ENCODE assay signal across 17 cellular contexts in the genomic region with DNA sequence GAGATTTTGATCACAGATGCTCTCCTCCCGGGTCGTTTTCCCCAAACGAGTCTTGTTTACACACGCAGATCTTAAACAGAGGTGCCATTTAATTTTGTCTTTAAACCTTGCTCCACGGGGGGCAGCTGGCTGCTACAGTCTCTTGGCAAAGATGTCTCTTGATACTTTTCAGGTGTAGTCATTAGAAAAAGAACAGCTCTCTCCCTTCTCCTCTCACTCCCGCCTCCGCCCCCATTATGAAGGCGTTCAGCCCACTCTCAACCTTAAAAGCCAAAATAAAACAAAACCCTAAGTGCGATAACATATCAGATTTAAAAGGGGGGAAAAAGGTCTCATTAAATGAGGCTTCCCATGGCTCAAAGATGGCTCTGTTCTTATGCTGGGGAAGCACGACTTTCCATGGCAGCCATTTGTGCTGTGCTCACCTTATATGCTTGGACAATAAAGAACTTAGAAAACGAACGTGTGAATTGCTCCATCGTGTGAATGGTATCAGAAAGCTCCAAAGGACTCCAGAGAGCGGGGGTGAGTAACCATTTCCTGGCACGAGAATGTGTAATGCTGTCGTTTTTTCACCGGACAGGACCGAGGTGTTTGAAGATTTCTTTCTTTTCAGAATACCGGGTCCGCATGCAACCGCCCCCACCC. TPM values are rescaled to one million over a fixed set of nuclear protein-coding genes. Genes with fewer than 3 reads are reported as not detected.
DNase-seq lines count a peak whose midpoint lies in the region; FAIRE-seq and TF ChIP-seq lines count a peak whose summit lies in the region.
"Had no signal": no experiment of that assay in that cellular context is flagged by ENCODE, and none has a peak within 500 bp of the region (broad histone marks: within the 10 kb centered on the region; RNA-seq: fewer than 3 reads in every experiment).

No MANE protein-coding gene starts in this region.

- POLR2A ChIA-PET in endothelial cell of umbilical vein (lab: Charles Lee) = interaction anchor here (1.1 kb wide), 1 partner anchor 109 kb away, joined by 3 read pairs; no protein-coding TSS in a partner anchor

- H3K9me3 ChIP-seq in endothelial cell of umbilical vein (replicated peaks; ENCODE audit: control insufficient read depth, insufficient read depth, low read length) = no peaks in the 10 kb centered on the region
- H3K9me3 ChIP-seq: BLaER1 treated with 17β-estradiol and CSF1 and Interleukin-3, amounts not matched to agents 10 nM and 100 nM; transverse colon had no signal

- no peaks in the 10 kb centered on the region for H3K4me1 ChIP-seq in endothelial cell of umbilical vein (ENCODE audit: control insufficient read depth, extremely low read depth, insufficient read depth, low read length)
- H3K4me1 ChIP-seq: transverse colon had no signal

- CTCF ChIA-PET in endothelial cell of umbilical vein (lab: Charles Lee) = interaction anchor here (0.6 to 1.2 kb wide), 4 partner anchors 41 to 258 kb away, joined by 3 to 4 read pairs (median 4); a partner anchor contains a TSS

- H3K4me2 ChIP-seq in endothelial cell of umbilical vein (ENCODE audit: insufficient read depth, low read length) = no peak overlapping the region
- H3K4me2 ChIP-seq: BLaER1 treated with 17β-estradiol and CSF1 and Interleukin-3, amounts not matched to agents 10 nM and 100 nM had no signal

- H2AFZ ChIP-seq in endothelial cell of umbilical vein (ENCODE audit: low read depth, low read length) = peak overlapping the region; percentile 28

- TF ChIP-seq POLR2A in endothelial cell of umbilical vein (IDR thresholded peaks at IDR 0.05; ENCODE audit: low read depth, low read length) = no peak

- TF ChIP-seq CTCF in endothelial cell of umbilical vein (IDR thresholded peaks at IDR 0.05; ENCODE audit: extremely low read depth in 1 of 2, insufficient read depth in 1 of 2, low read depth in 1 of 2, low read length in 2 of 2) = no peak

- no peaks in the 10 kb centered on the region for H3K27me3 ChIP-seq in endothelial cell of umbilical vein (ENCODE audit: control insufficient read depth in 2 of 2, insufficient read depth in 2 of 2, low read length in 2 of 2)
- H3K27me3 ChIP-seq: BLaER1 treated with 17β-estradiol and CSF1 and Interleukin-3, amounts not matched to agents 10 nM and 100 nM; transverse colon had no signal

- intact Hi-C loops in endothelial cell of umbilical vein (cut with micrococcal nuclease) = no loop called here

- H3K36me3 ChIP-seq in endothelial cell of umbilical vein (ENCODE audit: control insufficient read depth in 2 of 2, extremely low read depth in 1 of 2, insufficient read depth in 2 of 2, low read length in 2 of 2) = peaks cover 0 to 2% of the 10 kb centered on the region in 2 experiments
- H3K36me3 ChIP-seq: BLaER1 treated with 17β-estradiol and CSF1 and Interleukin-3, amounts not matched to agents 10 nM and 100 nM; transverse colon had no signal

- dilution Hi-C loops in endothelial cell of umbilical vein (cut with MboI; ENCODE audit: extremely low pct_ligation_motif_present, low sequenced_read_pairs) = no loop called here

- H3K9me1 ChIP-seq in endothelial cell of umbilical vein (replicated peaks; ENCODE audit: control insufficient read depth, extremely low read depth, insufficient read depth, low read length) = no peaks in the 10 kb centered on the region

- H3K27ac ChIP-seq in angular gyrus (ENCODE audit: low read depth, low read length) (peak overlapping the region; percentile 91), endothelial cell of umbilical vein (ENCODE audit: insufficient read depth, low read depth, low read length) (no peak overlapping the region), substantia nigra (ENCODE audit: low read depth, low read length, poor library complexity, severe bottlenecking) (peak overlapping the region; percentile 97)
- H3K27ac ChIP-seq: BLaER1 treated with 17β-estradiol and CSF1 and Interleukin-3, amounts not matched to agents 10 nM and 100 nM; transverse colon had no signal

- BruUV-seq in endothelial cell of umbilical vein (replicated peaks; lab: Mats Ljungman, UMichigan) = TSS peak; percentile 26

- FAIRE-seq in endothelial cell of umbilical vein (lab: Jason Lieb, UNC) = peak; percentile 73

- DNase-seq in NCI-H1417 (lab: John Stamatoyannopoulos, UW) (peak in 2 of 3 experiments; percentile 45 to 53), NCI-H1417 treated with DMSO at 0.1 percent for 48 hours (lab: John Stamatoyannopoulos, UW) (no peak), endothelial cell of umbilical vein (ENCODE audit: low read depth, low spot score) (peak; percentile 53), substantia nigra (lab: John Stamatoyannopoulos, UW) (peak in 2 of 49 donors; percentile 14 to 24), anterior cingulate cortex (lab: John Stamatoyannopoulos, UW) (no peak), NCI-H345 treated with DMSO at 0.1 percent for 48 hours (lab: John Stamatoyannopoulos, UW; ENCODE audit: unreplicated experiment) (no peak)
- no peak for DNase-seq in stimulated activated CD4-positive, alpha-beta T cell treated with anti-CD3 and anti-CD28 coated beads, Interleukin-2, amount 100 ng/mL, for 48 hours
- DNase-seq: activated CD8-positive, alpha-beta memory T cell treated with anti-CD3 and anti-CD28 coated beads, Interleukin-2, amount 10 ng/mL, durations not matched to agents 7 days and 5 days; activated effector memory CD4-positive, alpha-beta T cell treated with Interleukin-2 at 50 U/mL for 16 hours; amniotic stem cell; DMS 273 treated with DMSO at 0.1 percent for 48 hours; hippocampal formation; SIG-M5; T-helper 2 cell; transverse colon had no signal

- H3K4me3 ChIP-seq in endothelial cell of umbilical vein (replicated peaks in 1 of 3; ENCODE audit: insufficient read depth in 1 of 3, low read depth in 1 of 3, low read length in 3 of 3) = no peak overlapping the region
- H3K4me3 ChIP-seq: BLaER1 treated with 17β-estradiol and CSF1 and Interleukin-3, amounts not matched to agents 10 nM and 100 nM; transverse colon had no signal

- H3K79me2 ChIP-seq in endothelial cell of umbilical vein (ENCODE audit: control insufficient read depth, insufficient read depth, low read length) = no peaks in the 10 kb centered on the region

- no peaks in the 10 kb centered on the region for H4K20me1 ChIP-seq in endothelial cell of umbilical vein (replicated peaks; ENCODE audit: control insufficient read depth, extremely low read depth, insufficient read depth, low read length)
- H4K20me1 ChIP-seq: BLaER1 treated with 17β-estradiol and CSF1 and Interleukin-3, amounts not matched to agents 10 nM and 100 nM had no signal

- no peak overlapping the region for H3K9ac ChIP-seq in endothelial cell of umbilical vein (replicated peaks; ENCODE audit: extremely low read depth, insufficient read depth, low read length)
- H3K9ac ChIP-seq: BLaER1 treated with 17β-estradiol and CSF1 and Interleukin-3, amounts not matched to agents 10 nM and 100 nM had no signal

TF ChIP-seq in endothelial cell of umbilical vein, 7 proteins besides CTCF, POLR2A, EP300 and RAD21:
- TF ChIP-seq FOS (IDR thresholded peaks at IDR 0.05; ENCODE audit: borderline replicate concordance, insufficient read depth, low read length) (no peak), EZH2 (IDR thresholded peaks at IDR 0.05; ENCODE audit: borderline replicate concordance, low read depth, low read length, severe bottlenecking) (no peak), MYC (IDR thresholded peaks at IDR 0.05; ENCODE audit: low read depth, low read length) (no peak), POLR2AphosphoS5 (IDR thresholded peaks at IDR 0.05; ENCODE audit: insufficient read depth, low read depth, low read length) (no peak), JUN (IDR thresholded peaks at IDR 0.05; ENCODE audit: borderline replicate concordance, insufficient read depth, insufficient read length, low read depth) (no peak), GATA2 (IDR thresholded peaks at IDR 0.05; ENCODE audit: insufficient read depth, insufficient read length, low read depth, low read length) (no peak)
- TF ChIP-seq, protein P1, sequence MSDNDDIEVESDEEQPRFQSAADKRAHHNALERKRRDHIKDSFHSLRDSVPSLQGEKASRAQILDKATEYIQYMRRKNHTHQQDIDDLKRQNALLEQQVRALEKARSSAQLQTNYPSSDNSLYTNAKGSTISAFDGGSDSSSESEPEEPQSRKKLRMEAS (IDR thresholded peaks at IDR 0.05; ENCODE audit: insufficient read depth, insufficient read length) = no peak

RNA-seq across cellular contexts. Expression of a gene that starts 26.5 kb away (rescaled TPM):
- total RNA-seq in endothelial cell of umbilical vein = 24.3 and 42.3 TPM in 2 replicates
- polyA plus RNA-seq in endothelial cell of umbilical vein = 42.3 and 51.9 TPM in 2 replicates
- 21.9 and 23.3 TPM in 2 replicates for polyA plus RNA-seq in endothelial cell of umbilical vein (2011; cell fraction: cytosol; rRNA removed)
- 19.3 and 20.5 TPM in 2 replicates for polyA plus RNA-seq in endothelial cell of umbilical vein (2011; cell fraction: nucleus; rRNA removed)
- polyA plus RNA-seq in endothelial cell of umbilical vein (2012) = 14.4 and 16.3 TPM in 2 replicates
- polyA minus RNA-seq in endothelial cell of umbilical vein = 32.0 and 37.2 TPM in 2 replicates
- polyA minus RNA-seq in endothelial cell of umbilical vein (2011; cell fraction: cytosol; rRNA and poly(A)+ RNA removed) = 0.31 TPM
- 16.2 and 16.7 TPM in 2 replicates for polyA minus RNA-seq in endothelial cell of umbilical vein (2011; cell fraction: nucleus; rRNA and poly(A)+ RNA removed)
- total RNA-seq: activated CD8-positive, alpha-beta memory T cell treated with anti-CD3 and anti-CD28 coated beads, Interleukin-2, amount 10 ng/mL, durations not matched to agents 7 days and 5 days had no signal

Comparison
In these comparisons a context has a peak if more than half of its experiments do, and no peak if none do; other contexts are left out.
1. DNase-seq: peak in NCI-H1417 (2 of 3) and endothelial cell of umbilical vein (single experiment); none in NCI-H1417 treated with DMSO at 0.1 percent for 48 hours (single experiment), anterior cingulate cortex (0 of 58), stimulated activated CD4-positive, alpha-beta T cell treated with anti-CD3 and anti-CD28 coated beads, Interleukin-2, amount 100 ng/mL, for 48 hours (0 of 2) and NCI-H345 treated with DMSO at 0.1 percent for 48 hours (single experiment).